Comparison of ENCODE assay signal across 8 cellular contexts in the genomic region with DNA sequence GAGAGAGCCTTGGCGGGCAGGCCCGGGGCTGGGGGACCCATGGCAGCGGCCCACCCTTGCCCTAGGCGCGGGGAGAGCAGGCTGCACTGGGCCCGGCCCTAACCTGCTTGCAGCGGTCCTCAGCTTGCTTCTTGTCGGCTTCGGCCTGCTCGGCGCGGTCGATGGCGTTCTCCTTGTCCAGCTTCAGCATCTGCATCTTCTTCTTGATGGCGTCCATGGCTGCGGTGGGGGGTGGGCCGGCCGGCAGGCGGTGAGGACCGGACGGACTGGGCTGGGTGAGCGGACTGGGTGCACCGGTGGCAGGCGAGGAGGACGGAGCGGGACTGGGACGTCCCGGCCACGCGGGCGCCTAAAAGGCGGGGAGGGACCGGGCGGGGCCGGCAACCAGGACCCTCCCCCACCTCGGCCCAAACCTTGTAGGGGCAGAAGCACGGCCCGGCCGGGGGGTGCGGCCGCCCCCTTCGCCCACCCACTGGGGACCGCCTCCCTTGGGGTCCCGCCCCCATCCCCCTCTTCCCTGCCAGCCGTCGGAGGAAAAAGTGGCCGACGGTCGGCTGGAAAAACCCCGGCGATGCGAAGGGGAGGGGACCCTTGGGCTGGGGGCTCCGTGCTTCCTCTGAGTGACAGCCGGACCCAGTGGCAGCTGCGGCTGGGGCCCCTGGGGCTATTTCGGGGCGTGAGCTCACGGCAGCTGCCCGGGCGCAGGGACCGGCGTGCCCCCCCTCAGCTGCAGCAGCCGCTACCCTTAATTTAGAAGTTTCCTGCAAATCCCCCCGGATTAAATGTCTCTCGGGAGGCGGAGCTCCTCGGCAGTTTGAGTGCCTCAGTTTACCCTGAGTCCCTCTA. TPM values are rescaled to one million over a fixed set of nuclear protein-coding genes. Genes with fewer than 3 reads are reported as not detected.
DNase-seq lines count a peak whose midpoint lies in the region; ATAC-seq, FAIRE-seq and TF ChIP-seq lines count a peak whose summit lies in the region.

A gene (minus strand): TSS at position 325 of the 846 bp plus-strand sequence. CDS start 108 bp downstream, at position 217.

- DNase-seq in Peyer's patch (peak in 1 of 3 donors; percentile 59), endothelial cell of umbilical vein (ENCODE audit: low read depth, low spot score) (peak; percentile 70), aorta (peak; percentile 90 to 96), OCI-M1 (lab: John Stamatoyannopoulos, UW) (no peak), NCI-H2107 treated with DMSO at 0.1 percent for 48 hours (lab: John Stamatoyannopoulos, UW; ENCODE audit: unreplicated experiment) (no peak), NCI-H2081 treated with DMSO at 0.1 percent for 48 hours (lab: John Stamatoyannopoulos, UW) (no peak)

- TF ChIP-seq POLR2A in Peyer's patch (IDR thresholded peaks at IDR 0.05) (no peak), endothelial cell of umbilical vein (IDR thresholded peaks at IDR 0.05; ENCODE audit: low read depth, low read length) (peak; percentile 98)

- H3K4me3 ChIP-seq in GM08714 (ENCODE audit: low read length) (peak within 1 kb of the TSS; percentile 74), Peyer's patch (peak within 1 kb of the TSS; percentile 51 to 69 (median 68)), endothelial cell of umbilical vein (replicated peaks in 1 of 3; ENCODE audit: insufficient read depth in 1 of 3, low read depth in 1 of 3, low read length in 3 of 3) (peak within 1 kb of the TSS; percentile 66 to 82 (median 70)), mucosa of rectum (ENCODE audit: low read length in 2 of 2) (peak within 1 kb of the TSS; percentile 67 to 77), aorta (ENCODE audit: low read length in 2 of 2) (peak within 1 kb of the TSS; percentile 91 to 95)

- H2AFZ ChIP-seq in endothelial cell of umbilical vein (ENCODE audit: low read depth, low read length): peak within 1 kb of the TSS; percentile 84

- H3K9ac ChIP-seq in endothelial cell of umbilical vein (replicated peaks; ENCODE audit: extremely low read depth, insufficient read depth, low read length) (peak within 1 kb of the TSS; percentile 68), mucosa of rectum (ENCODE audit: low read depth in 1 of 2, low read length in 2 of 2) (peak within 1 kb of the TSS; percentile 64 to 77)

- TF ChIP-seq CTCF in Peyer's patch (IDR thresholded peaks at IDR 0.05) (no peak), endothelial cell of umbilical vein (IDR thresholded peaks at IDR 0.05; ENCODE audit: extremely low read depth in 1 of 2, insufficient read depth in 1 of 2, low read depth in 1 of 2, low read length in 2 of 2) (no peak)

- peak; percentile 83 for FAIRE-seq in endothelial cell of umbilical vein (lab: Jason Lieb, UNC)

- H4K20me1 ChIP-seq in endothelial cell of umbilical vein (replicated peaks; ENCODE audit: control insufficient read depth, extremely low read depth, insufficient read depth, low read length): no peaks in the 10 kb centered on the region

- POLR2A ChIA-PET in endothelial cell of umbilical vein (lab: Charles Lee): interaction anchor here (0.7 to 1.7 kb wide), 6 partner anchors 10 to 28 kb away, joined by 3 to 5 read pairs (median 4); a partner anchor contains a TSS

- dilution Hi-C loops in endothelial cell of umbilical vein (cut with MboI; ENCODE audit: extremely low pct_ligation_motif_present, low sequenced_read_pairs): no loop called here

- H3K27ac ChIP-seq in Peyer's patch (peak within 1 kb of the TSS; percentile 75 to 89 (median 80)), endothelial cell of umbilical vein (ENCODE audit: insufficient read depth, low read depth, low read length) (peak within 1 kb of the TSS; percentile 50), mucosa of rectum (ENCODE audit: low read depth in 2 of 2, low read length in 2 of 2) (peak within 1 kb of the TSS; percentile 82 to 86), aorta (ENCODE audit: low read depth in 1 of 2, low read length in 2 of 2) (peak within 1 kb of the TSS; percentile 83 to 100)

- H3K27me3 ChIP-seq in Peyer's patch (no peaks in the 10 kb centered on the region), endothelial cell of umbilical vein (ENCODE audit: control insufficient read depth in 2 of 2, insufficient read depth in 2 of 2, low read length in 2 of 2) (no peaks in the 10 kb centered on the region), mucosa of rectum (ENCODE audit: control insufficient read depth in 2 of 2, insufficient read depth in 2 of 2, low read length in 2 of 2) (no peaks in the 10 kb centered on the region), aorta (ENCODE audit: control insufficient read depth in 1 of 2, insufficient read depth in 2 of 2, low read length in 1 of 2) (no peaks in the 10 kb centered on the region)

- intact Hi-C loops in endothelial cell of umbilical vein (cut with micrococcal nuclease): loop anchor here (1.0 to 2.0 kb wide), 3 partner anchors 32 to 85 kb away; a partner anchor contains a TSS
- intact Hi-C loops in aorta (cut with DNase I): loop anchor here in 1 of 2 donors (2.0 kb wide), 2 partner anchors 29 to 39 kb away; no protein-coding TSS in a partner anchor

- BruUV-seq in endothelial cell of umbilical vein (replicated peaks; lab: Mats Ljungman, UMichigan): TSS peak; percentile 64

- H3K4me1 ChIP-seq in Peyer's patch (peaks cover 0 to 23% (median 0%) of the 10 kb centered on the region in 4 donors), endothelial cell of umbilical vein (ENCODE audit: control insufficient read depth, extremely low read depth, insufficient read depth, low read length) (peaks cover 28% of the 10 kb centered on the region), mucosa of rectum (ENCODE audit: control insufficient read depth in 2 of 2, insufficient read depth in 2 of 2, low read length in 2 of 2) (peaks cover 6 to 8% of the 10 kb centered on the region in 2 donors), aorta (ENCODE audit: control insufficient read depth in 1 of 2, insufficient read depth in 2 of 2, low read length in 2 of 2) (no peaks in the 10 kb centered on the region)

- ATAC-seq in aorta (ENCODE audit: low FRiP score): peak; percentile 83

- no peaks in the 10 kb centered on the region for H3K9me1 ChIP-seq in endothelial cell of umbilical vein (replicated peaks; ENCODE audit: control insufficient read depth, extremely low read depth, insufficient read depth, low read length)

- WGBS in aorta, 2 donors: 1 to 3% methylated on average over 50 to 67 of the region's 67 CpGs

- H3K36me3 ChIP-seq in Peyer's patch: peaks cover 0 to 7% (median 0%) of the 10 kb centered on the region in 3 donors
- H3K36me3 ChIP-seq in endothelial cell of umbilical vein (ENCODE audit: control insufficient read depth in 2 of 2, extremely low read depth in 1 of 2, insufficient read depth in 2 of 2, low read length in 2 of 2): peaks cover 6 to 10% of the 10 kb centered on the region in 2 experiments
- H3K36me3 ChIP-seq in mucosa of rectum (ENCODE audit: control insufficient read depth in 2 of 2, insufficient read depth in 2 of 2, low read length in 2 of 2): no peaks in the 10 kb centered on the region
- H3K36me3 ChIP-seq in aorta (ENCODE audit: control insufficient read depth in 1 of 2, insufficient read depth in 2 of 2, low read length in 1 of 2): peaks cover 0 to 7% of the 10 kb centered on the region in 2 donors

- H3K9me3 ChIP-seq in Peyer's patch: no peaks in the 10 kb centered on the region
- H3K9me3 ChIP-seq in endothelial cell of umbilical vein (replicated peaks; ENCODE audit: control insufficient read depth, insufficient read depth, low read length): no peaks in the 10 kb centered on the region
- no peaks in the 10 kb centered on the region for H3K9me3 ChIP-seq in mucosa of rectum (ENCODE audit: control insufficient read depth in 2 of 2, low read length in 2 of 2)
- no peaks in the 10 kb centered on the region for H3K9me3 ChIP-seq in aorta (ENCODE audit: control insufficient read depth, low read length)

- peak within 1 kb of the TSS; percentile 84 for H3K4me2 ChIP-seq in endothelial cell of umbilical vein (ENCODE audit: insufficient read depth, low read length)

- peaks cover 36% of the 10 kb centered on the region for H3K79me2 ChIP-seq in endothelial cell of umbilical vein (ENCODE audit: control insufficient read depth, insufficient read depth, low read length)

- CTCF ChIA-PET in endothelial cell of umbilical vein (lab: Charles Lee): interaction anchor here (0.6 to 13.5 kb wide), 10 partner anchors 10 to 100 kb away, joined by 3 to 227 read pairs (median 6); a partner anchor contains a TSS

TF ChIP-seq in endothelial cell of umbilical vein, 7 proteins besides CTCF, POLR2A, EP300 and RAD21:
- TF ChIP-seq POLR2AphosphoS5 (IDR thresholded peaks at IDR 0.05; ENCODE audit: insufficient read depth, low read depth, low read length): peak; percentile 97
- no peak for TF ChIP-seq FOS (IDR thresholded peaks at IDR 0.05; ENCODE audit: borderline replicate concordance, insufficient read depth, low read length)

RNA-seq across cellular contexts. Expression of the gene that starts here (rescaled TPM):
- total RNA-seq in Peyer's patch (100 to 1,000 TPM in 2 of 4 donors, 10 to 100 TPM in 2; 41.2 to 436 (median 122) TPM), endothelial cell of umbilical vein (257 and 279 TPM in 2 replicates), aorta (1,000 to 10,000 TPM; 1,614 to 5,973 TPM)
- polyA plus RNA-seq in endothelial cell of umbilical vein (103 and 144 TPM in 2 replicates), aorta (1,000 to 10,000 TPM; 7,224 to 9,377 TPM)
- 218 and 224 TPM in 2 replicates for polyA plus RNA-seq in endothelial cell of umbilical vein (2011; cell fraction: cytosol; rRNA removed)
- 411 and 541 TPM in 2 replicates for polyA plus RNA-seq in endothelial cell of umbilical vein (2011; cell fraction: nucleus; rRNA removed)
- 291 and 315 TPM in 2 replicates for polyA plus RNA-seq in endothelial cell of umbilical vein (2012)
- polyA minus RNA-seq in endothelial cell of umbilical vein: 46.5 and 50.0 TPM in 2 replicates
- 104 TPM for polyA minus RNA-seq in endothelial cell of umbilical vein (2011; cell fraction: cytosol; rRNA and poly(A)+ RNA removed)
- polyA minus RNA-seq in endothelial cell of umbilical vein (2011; cell fraction: nucleus; rRNA and poly(A)+ RNA removed): 33.1 and 61.4 TPM in 2 replicates

Comparison
In these comparisons a context has a peak if more than half of its experiments do, and no peak if none do; other contexts are left out.
1. RNA of the gene that starts here (polyA plus RNA-seq): 7,224 to 9,377 TPM in aorta; 103 to 541 TPM in endothelial cell of umbilical vein; every median in the first group is over 10 times any median in the second.
2. DNase-seq: peak in endothelial cell of umbilical vein (single experiment) and aorta (2 of 2); none in OCI-M1 (single experiment), NCI-H2107 treated with DMSO at 0.1 percent for 48 hours (single experiment) and NCI-H2081 treated with DMSO at 0.1 percent for 48 hours (single experiment).
3. Peak in every context shown above with its lines, with median percentiles within 50 percentile points of each other: H3K4me3 ChIP-seq and H3K27ac ChIP-seq.